In the genomic region with DNA sequence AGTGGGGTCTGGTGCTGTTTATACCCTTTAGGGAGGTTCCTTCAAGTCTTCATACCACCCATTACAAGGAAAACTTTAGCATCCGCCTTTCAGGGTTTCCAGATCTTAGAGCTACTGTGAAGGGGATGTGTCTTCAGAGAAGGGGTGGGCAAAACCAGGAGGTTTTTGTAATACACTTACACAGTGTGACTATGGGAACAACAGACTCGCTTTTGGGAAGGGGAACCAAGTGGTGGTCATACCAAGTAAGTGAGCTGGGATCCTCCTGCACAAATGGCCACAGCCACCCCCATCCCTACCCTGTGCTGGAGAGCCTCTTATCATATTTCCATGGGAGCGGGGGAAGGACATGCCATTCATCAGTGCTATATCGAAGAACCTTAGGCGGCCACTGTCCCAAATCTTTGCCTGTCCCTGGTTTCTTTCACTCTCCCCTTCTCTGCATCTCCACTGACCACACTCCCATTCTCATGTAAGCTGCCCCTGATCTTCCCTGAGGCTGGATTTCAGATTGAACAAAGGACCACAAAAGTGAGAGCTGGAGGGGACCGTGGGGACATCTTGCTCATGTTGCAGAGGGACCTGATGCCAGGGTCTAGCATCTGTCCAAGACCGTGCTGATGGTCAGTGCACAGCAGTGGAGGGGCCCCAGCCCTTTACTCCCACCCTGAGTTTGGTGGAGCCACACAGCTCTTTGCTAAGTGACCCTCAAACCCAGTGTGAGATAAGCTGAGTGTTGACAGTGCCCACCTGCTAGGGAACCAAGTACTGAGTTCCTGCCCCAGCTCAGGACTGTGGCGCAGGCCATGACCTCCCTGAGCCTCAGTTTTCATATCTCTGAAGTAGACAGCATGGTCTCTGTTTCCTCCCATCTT, we compare ENCODE assay signal across 1 cellular context.
TF ChIP-seq lines count a peak whose summit lies in the region.

No MANE protein-coding gene starts in this region.

TF ChIP-seq in A549, 52 proteins besides CTCF, POLR2A, EP300 and RAD21 (continued from another document):
- no peak for TF ChIP-seq MYC (IDR thresholded peaks at IDR 0.05; ENCODE audit: borderline replicate concordance, low read length)
- no peak for TF ChIP-seq RFX5 (IDR thresholded peaks at IDR 0.05)
- no peak for TF ChIP-seq CEBPB (IDR thresholded peaks at IDR 0.05)
- no peak for TF ChIP-seq RCOR1 (IDR thresholded peaks at IDR 0.05; ENCODE audit: low read depth, low read length)
